In genomic region chr14:73272393-73272792, GRCh38 we compare ENCODE assay signal across 18 cellular contexts.
"Had no signal": no experiment of that assay in that cellular context is flagged by ENCODE, and none has a peak within 500 bp of the region (broad histone marks: within the 10 kb centered on the region; RNA-seq: fewer than 3 reads in every experiment).

No MANE protein-coding gene starts in this region.

- H3K9me3 ChIP-seq: esophagus muscularis mucosa, heart right ventricle, left lung, tibial nerve had no signal

- ATAC-seq: activated CD4-positive, alpha-beta T cell treated with anti-CD3 and anti-CD28 coated beads for 36 hours; activated T-cell treated with anti-CD3 and anti-CD28 coated beads, Interleukin-2, amount 50 U/mL, for 72 hours; heart right ventricle; left lung; T-cell had no signal

- H3K27me3 ChIP-seq: esophagus muscularis mucosa, heart right ventricle, left lung, tibial nerve had no signal

- H3K27ac ChIP-seq: heart right ventricle, left lung, tibial nerve, VCaP had no signal

- H3K4me3 ChIP-seq: esophagus muscularis mucosa, heart right ventricle, left lung, tibial nerve had no signal

- DNase-seq: activated CD4-positive, alpha-beta memory T cell treated with anti-CD3 and anti-CD28 coated beads, Interleukin-2, amount 10 ng/mL, durations not matched to agents 7 days and 5 days; activated CD4-positive, alpha-beta T cell treated with anti-CD3 and anti-CD28 coated beads for 36 hours; activated gamma-delta T cell treated with Interleukin-2 at 50 U/mL for 16 hours; activated naive CD8-positive, alpha-beta T cell treated with anti-CD3 and anti-CD28 coated beads, Interleukin-2, amount 10 ng/mL, durations not matched to agents 7 days and 5 days; activated T-cell treated with anti-CD3 and anti-CD28 coated beads, Interleukin-2, amount 50 U/mL, for 72 hours; aorta; foreskin melanocyte; heart right ventricle; islet precursor cell; left lung; stimulated activated CD4-positive, alpha-beta T cell treated with anti-CD3 and anti-CD28 coated beads, Interleukin-15, amount 100 ng/mL, for 24 hours; T-cell; T1000 had no signal

- FAIRE-seq: bronchial epithelial cell, endometrium had no signal
